29 cellular contexts compared by ENCODE assay signal in genomic region chr16:50653056-50653455, GRCh38. TPM values are rescaled to one million over a fixed set of nuclear protein-coding genes. Genes with fewer than 3 reads are reported as not detected.
"Had no signal": no experiment of that assay in that cellular context is flagged by ENCODE, and none has a peak within 500 bp of the region (broad histone marks: within the 10 kb centered on the region; RNA-seq: fewer than 3 reads in every experiment).

No MANE protein-coding gene starts in this region.

- FAIRE-seq: astrocyte had no signal

- H3K9me3 Mint-ChIP-seq: activated naive CD4-positive, alpha-beta T cell treated with anti-CD3 and anti-CD28 coated beads for 36 hours; brain; central memory CD8-positive, alpha-beta T cell had no signal

- H3K27ac Mint-ChIP-seq: activated CD4-positive, alpha-beta memory T cell treated with anti-CD3 and anti-CD28 coated beads, Interleukin-2, amount 10 ng/mL, durations not matched to agents 7 days and 5 days; activated naive CD4-positive, alpha-beta T cell treated with anti-CD3 and anti-CD28 coated beads for 36 hours; activated naive CD8-positive, alpha-beta T cell; activated T-helper 17 cell treated with anti-CD3 and anti-CD28 coated beads, Interleukin-2, amount 50 U/mL, for 72 hours had no signal

- DNase-seq: activated CD4-positive, alpha-beta memory T cell treated with anti-CD3 and anti-CD28 coated beads, Interleukin-2, amount 10 ng/mL, durations not matched to agents 7 days and 5 days; activated CD4-positive, alpha-beta T cell treated with anti-CD3 and anti-CD28 coated beads, Interleukin-2, amount 50 U/mL, for 1 hour; activated CD4-positive, CD25-positive, alpha-beta regulatory T cell; activated gamma-delta T cell; activated naive CD4-positive, alpha-beta T cell treated with anti-CD3 and anti-CD28 coated beads for 36 hours; activated T-cell treated with anti-CD3 and anti-CD28 coated beads for 4 hours; activated T-cell treated with anti-CD3 and anti-CD28 coated beads, Interleukin-2, amount 50 U/mL, for 48 hours; amygdala; IMR-90; Kasumi-1; KBM-7; NCI-H1048; NCI-H146; NCI-H187 treated with DMSO at 0.1 percent for 48 hours; NCI-H2081 treated with DMSO at 0.1 percent for 48 hours; NCI-H2171; NCI-H2227 treated with DMSO at 0.1 percent for 48 hours; NCI-H446 treated with DMSO at 0.1 percent for 48 hours; NCI-H526 treated with DMSO at 0.1 percent for 48 hours; PC-3; SHP77 treated with DMSO at 0.1 percent for 48 hours; T-helper 1 cell had no signal

- ATAC-seq: activated T-helper 17 cell treated with anti-CD3 and anti-CD28 coated beads, Interleukin-2, amount 50 U/mL, for 72 hours; PC-3 had no signal

- H3K4me1 Mint-ChIP-seq: activated CD4-positive, alpha-beta memory T cell treated with anti-CD3 and anti-CD28 coated beads, Interleukin-2, amount 10 ng/mL, durations not matched to agents 7 days and 5 days; activated T-helper 17 cell treated with anti-CD3 and anti-CD28 coated beads, Interleukin-2, amount 50 U/mL, for 72 hours; central memory CD8-positive, alpha-beta T cell had no signal

- H3K4me3 Mint-ChIP-seq: activated CD4-positive, alpha-beta memory T cell treated with anti-CD3 and anti-CD28 coated beads, Interleukin-2, amount 10 ng/mL, durations not matched to agents 7 days and 5 days; activated naive CD4-positive, alpha-beta T cell treated with anti-CD3 and anti-CD28 coated beads for 36 hours; activated naive CD8-positive, alpha-beta T cell; activated T-helper 17 cell treated with anti-CD3 and anti-CD28 coated beads, Interleukin-2, amount 50 U/mL, for 72 hours; brain; central memory CD8-positive, alpha-beta T cell had no signal

- H3K27me3 Mint-ChIP-seq: activated CD4-positive, alpha-beta memory T cell treated with anti-CD3 and anti-CD28 coated beads, Interleukin-2, amount 10 ng/mL, durations not matched to agents 7 days and 5 days; activated naive CD8-positive, alpha-beta T cell; activated T-helper 17 cell treated with anti-CD3 and anti-CD28 coated beads, Interleukin-2, amount 50 U/mL, for 72 hours; central memory CD8-positive, alpha-beta T cell had no signal

RNA-seq across cellular contexts. Expression of gene SNX20, which starts 28.1 kb away (rescaled TPM):
- total RNA-seq: astrocyte, IMR-90, M059J, PC-3, SK-MEL-5 had no signal
- polyA plus RNA-seq: IMR-90 had no signal

RNA-seq across cellular contexts. Expression of gene NOD2, which starts 40.4 kb away (rescaled TPM):
- total RNA-seq: astrocyte, IMR-90, SK-MEL-5 had no signal
- polyA plus RNA-seq: IMR-90 had no signal
